In the genomic region with DNA sequence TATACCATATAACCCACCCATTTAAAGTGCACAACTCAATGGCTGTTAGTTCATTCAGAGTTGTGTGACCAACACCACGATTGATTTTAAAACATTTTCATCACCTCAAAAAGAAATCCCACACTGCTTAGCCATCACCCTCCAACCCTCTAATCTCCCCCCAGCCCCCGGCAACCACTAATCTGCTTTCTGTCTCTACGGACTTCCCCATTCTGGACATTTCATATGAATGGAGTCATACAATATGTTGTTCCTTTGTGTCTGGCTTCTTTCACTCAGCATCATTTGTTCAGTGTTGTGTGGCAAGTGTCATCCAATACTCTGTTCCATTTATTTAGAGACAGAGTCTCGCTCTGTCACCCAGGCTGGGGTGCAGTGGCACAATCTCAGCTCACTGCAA, we compare ENCODE assay signal across 15 cellular contexts. TPM values are rescaled to one million over a fixed set of nuclear protein-coding genes. Genes with fewer than 3 reads are reported as not detected.
"Had no signal": no experiment of that assay in that cellular context is flagged by ENCODE, and none has a peak within 500 bp of the region (broad histone marks: within the 10 kb centered on the region; RNA-seq: fewer than 3 reads in every experiment).

No MANE protein-coding gene starts in this region.

- DNase-seq: activated CD4-positive, alpha-beta T cell treated with anti-CD3 and anti-CD28 coated beads for 1 hour; activated CD4-positive, alpha-beta T cell treated with anti-CD3 and anti-CD28 coated beads, Interleukin-2, amount 50 U/mL, for 4 hours; activated naive CD4-positive, alpha-beta T cell; activated naive CD8-positive, alpha-beta T cell treated with anti-CD3 and anti-CD28 coated beads for 36 hours; amniotic stem cell; colonic mucosa; foreskin keratinocyte; hippocampal formation; stimulated activated CD4-positive, alpha-beta T cell treated with anti-CD3 and anti-CD28 coated beads, Interleukin-12 subunit alpha, Interleukin-12 subunit beta, amount 100 ng/mL, for 4 hours; stimulated activated CD4-positive, alpha-beta T cell treated with anti-CD3 and anti-CD28 coated beads, Interleukin-1b, Interleukin-23, amount 100 ng/mL, for 48 hours; stimulated activated CD8-positive, alpha-beta memory T cell treated with anti-CD3 and anti-CD28 coated beads, Interleukin-4, amount 100 ng/mL, for 48 hours; stimulated activated naive CD4-positive, alpha-beta T cell; thyroid gland; WERI-Rb-1 had no signal

- ATAC-seq: foreskin keratinocyte; natural killer cell treated with Interleukin-12 subunit alpha and Interleukin-12 subunit beta and Interleukin-15 and Interleukin-18, amount 100 ng/mL, for 72 hours had no signal

RNA-seq across cellular contexts. Expression of a gene that starts 4.0 kb away (rescaled TPM):
- total RNA-seq: natural killer cell treated with Interleukin-12 subunit alpha and Interleukin-12 subunit beta and Interleukin-15 and Interleukin-18, amount 100 ng/mL, for 72 hours had no signal

RNA-seq across cellular contexts. Expression of a gene that starts 28.3 kb away (rescaled TPM):
- total RNA-seq: natural killer cell treated with Interleukin-12 subunit alpha and Interleukin-12 subunit beta and Interleukin-15 and Interleukin-18, amount 100 ng/mL, for 72 hours had no signal
